ENCODE assay signal across 14 cellular contexts in the genomic region with DNA sequence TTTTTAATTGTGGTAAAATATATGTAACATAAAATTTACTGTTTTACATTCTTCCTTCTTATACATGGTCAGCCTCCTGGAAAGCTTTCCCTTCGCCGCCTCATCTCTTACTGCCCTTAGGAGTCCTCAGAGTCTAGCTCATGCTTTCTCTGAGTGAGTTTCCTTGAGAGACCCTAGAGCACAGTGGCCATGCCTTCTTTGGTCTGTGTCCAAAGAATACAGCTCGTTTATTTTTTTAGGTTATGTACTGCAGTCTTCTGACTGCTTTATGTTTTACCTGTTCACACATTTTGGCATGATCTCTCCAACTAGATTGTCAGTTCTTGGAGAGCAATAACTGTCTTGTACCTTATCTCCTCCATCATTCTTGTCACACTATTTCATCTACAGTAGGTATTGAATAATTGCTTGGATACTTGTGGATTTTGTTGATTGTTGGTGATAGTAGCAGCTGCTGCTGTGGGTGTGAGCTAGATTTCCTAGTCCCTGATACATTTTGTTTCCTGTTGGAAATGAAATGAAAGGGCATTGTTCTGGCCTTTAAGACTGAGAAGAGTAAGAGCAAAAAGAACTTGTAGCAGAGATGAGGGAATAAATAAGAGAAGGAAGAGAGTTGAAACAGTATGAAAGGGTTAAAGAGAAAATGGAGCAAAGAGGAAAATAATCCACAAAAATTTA. TPM values are rescaled to one million over a fixed set of nuclear protein-coding genes. Genes with fewer than 3 reads are reported as not detected.
A peak's percentile ranks its signal among the peaks of the same experiment; 100 is the strongest.
DNase-seq lines count a peak whose midpoint lies in the region; ATAC-seq and TF ChIP-seq lines count a peak whose summit lies in the region.
"Had no signal": no experiment of that assay in that cellular context is flagged by ENCODE, and none has a peak within 500 bp of the region (broad histone marks: within the 10 kb centered on the region; RNA-seq: fewer than 3 reads in every experiment).

No MANE protein-coding gene starts in this region.

- in situ Hi-C loops in gastrocnemius medialis (cut with MboI; ENCODE audit: low sequenced_read_pairs in 4 of 4): no loop called here

- peaks cover 32% of the 10 kb centered on the region for H3K4me1 ChIP-seq in Loucy (ENCODE audit: insufficient read depth, low read length, poor library complexity, severe bottlenecking)
- H3K4me1 ChIP-seq in gastrocnemius medialis: peaks cover 62 to 78% of the 10 kb centered on the region in 2 donors

- no peak overlapping the region for H3K9ac ChIP-seq in Loucy (ENCODE audit: low read depth, low read length, poor library complexity, severe bottlenecking)

- DNase-seq in activated T-cell treated with anti-CD3 and anti-CD28 coated beads, Interleukin-2, amount 50 U/mL, for 72 hours: no peak
- DNase-seq in activated T-cell treated with anti-CD3 and anti-CD28 coated beads for 4 hours (no peak), cardiac fibroblast (ENCODE audit: low read depth in 2 of 2) (peak; percentile 20 to 23), gastrocnemius medialis (no peak), H7 (no peak)
- DNase-seq: aorta; DND-41; NCI-H2171 treated with DMSO at 0.1 percent for 48 hours; OCI-M1; stimulated activated CD4-positive, alpha-beta T cell treated with anti-CD3 and anti-CD28 coated beads, Interleukin-1b, Interleukin-23, amount 100 ng/mL, for 48 hours had no signal

- H3K4me3 Mint-ChIP-seq in activated T-cell treated with anti-CD3 and anti-CD28 coated beads, Interleukin-2, amount 50 U/mL, for 72 hours: peak overlapping the region; percentile 52 to 78

- intact Hi-C loops in gastrocnemius medialis (cut with DNase I; ENCODE audit: low total_unique reads): no loop called here

- no peaks in the 10 kb centered on the region for H3K27me3 Mint-ChIP-seq in activated T-cell treated with anti-CD3 and anti-CD28 coated beads, Interleukin-2, amount 50 U/mL, for 72 hours (ENCODE audit: low read depth)

- H3K36me3 ChIP-seq in Loucy (ENCODE audit: insufficient read depth, low read length) (peaks cover 31% of the 10 kb centered on the region; the same call in 1 of the 2 replicates), gastrocnemius medialis (peaks cover 0 to 35% of the 10 kb centered on the region in 2 donors), H7 (replicated peaks; ENCODE audit: control insufficient read depth, insufficient read depth, low read length) (peaks cover 17% of the 10 kb centered on the region)
- H3K36me3 ChIP-seq: prostate gland had no signal

- no peaks in the 10 kb centered on the region for H3K9me2 ChIP-seq in Loucy (replicated peaks; ENCODE audit: low read depth, low read length)

- H3K27me3 ChIP-seq in Loucy (ENCODE audit: insufficient read depth, low read length, poor library complexity, severe bottlenecking) (no peaks in the 10 kb centered on the region), gastrocnemius medialis (no peaks in the 10 kb centered on the region), H7 (ENCODE audit: control insufficient read depth, insufficient read depth, low read length) (no peaks in the 10 kb centered on the region)

- H3K9me3 Mint-ChIP-seq in activated T-cell treated with anti-CD3 and anti-CD28 coated beads, Interleukin-2, amount 50 U/mL, for 72 hours: peaks cover 0 to 2% of the 10 kb centered on the region in 2 donors

- H3K4me3 ChIP-seq in Loucy (ENCODE audit: low read length, poor library complexity, severe bottlenecking) (peak overlapping the region; percentile 41), cardiac fibroblast (replicated peaks in 1 of 2; ENCODE audit: low read depth in 2 of 2, low read length in 2 of 2) (no peak overlapping the region), gastrocnemius medialis (no peak overlapping the region), H7 (ENCODE audit: insufficient read depth, low read depth, low read length) (no peak overlapping the region)
- H3K4me3 ChIP-seq: prostate gland had no signal

- peak overlapping the region; percentile 66 for H3K4me2 ChIP-seq in Loucy (ENCODE audit: low read depth, low read length, poor library complexity, severe bottlenecking)

- H3K27ac ChIP-seq in gastrocnemius medialis: peak overlapping the region; percentile 54 to 81 (median 76)
- H3K27ac ChIP-seq: prostate gland had no signal

- peaks cover 91% of the 10 kb centered on the region for H3K4me1 Mint-ChIP-seq in activated T-cell treated with anti-CD3 and anti-CD28 coated beads, Interleukin-2, amount 50 U/mL, for 72 hours (ENCODE audit: low read depth)

- no peak for TF ChIP-seq CTCF in Loucy (conservative IDR thresholded peaks at IDR 0.05; ENCODE audit: low read length)
- TF ChIP-seq CTCF in cardiac fibroblast (IDR thresholded peaks at IDR 0.05; ENCODE audit: low read depth, low read length): no peak
- no peak for TF ChIP-seq CTCF in gastrocnemius medialis (IDR thresholded peaks at IDR 0.05 in 4 of 5, conservative IDR thresholded peaks at IDR 0.05 in 1 of 5)

- H2AFZ ChIP-seq in Loucy (ENCODE audit: low read length): no peak overlapping the region

- peaks cover 80% of the 10 kb centered on the region for H3K79me2 ChIP-seq in Loucy (ENCODE audit: insufficient read depth, low read length)

- no peaks in the 10 kb centered on the region for H3F3A ChIP-seq in Loucy (ENCODE audit: low read depth)

- no peak for TF ChIP-seq POLR2A in gastrocnemius medialis (IDR thresholded peaks at IDR 0.05)

- H3K27ac Mint-ChIP-seq in activated T-cell treated with anti-CD3 and anti-CD28 coated beads, Interleukin-2, amount 50 U/mL, for 72 hours: peak overlapping the region; percentile 89

- H3K36me3 Mint-ChIP-seq in activated T-cell treated with anti-CD3 and anti-CD28 coated beads, Interleukin-2, amount 50 U/mL, for 72 hours (ENCODE audit: insufficient read depth in 2 of 2): peaks cover 27 to 57% of the 10 kb centered on the region in 2 donors

- peaks cover 57% of the 10 kb centered on the region for H4K20me1 ChIP-seq in Loucy (ENCODE audit: insufficient read depth, low read length, poor library complexity, severe bottlenecking)

- ATAC-seq in activated T-cell treated with anti-CD3 and anti-CD28 coated beads, Interleukin-2, amount 50 U/mL, for 72 hours (replicated peaks in 1 of 2): no peak
- ATAC-seq in gastrocnemius medialis (no peak), HG03045 (IDR thresholded peaks at IDR 0.05; ENCODE audit: unreplicated experiment) (no peak), HG03159 (IDR thresholded peaks at IDR 0.05; ENCODE audit: unreplicated experiment) (no peak)

- no peaks in the 10 kb centered on the region for H3K9me3 ChIP-seq in Loucy (ENCODE audit: insufficient read depth, low read depth, low read length)
- H3K9me3 ChIP-seq in gastrocnemius medialis: no peaks in the 10 kb centered on the region
- H3K9me3 ChIP-seq: prostate gland had no signal

RNA-seq across cellular contexts. Expression of a gene that starts 10.9 kb away (rescaled TPM):
- total RNA-seq in activated T-cell treated with anti-CD3 and anti-CD28 coated beads, Interleukin-2, amount 50 U/mL, for 72 hours: 100 to 1,000 TPM; 174 to 183 TPM
- 100 to 1,000 TPM; 118 to 176 (median 143) TPM for total RNA-seq in gastrocnemius medialis
- 120 and 125 TPM in 2 replicates for total RNA-seq in H7 (2014; rRNA removed; shearing (Covaris generic))

RNA-seq across cellular contexts. Expression of a gene that starts 30.8 kb away (rescaled TPM):
- 10 to 100 TPM; 23.6 to 29.3 TPM for total RNA-seq in activated T-cell treated with anti-CD3 and anti-CD28 coated beads, Interleukin-2, amount 50 U/mL, for 72 hours
- 100 to 1,000 TPM in 1 of 4 donors, 10 to 100 TPM in 3; 67.8 to 110 (median 83.4) TPM for total RNA-seq in gastrocnemius medialis
- 14.6 and 18.4 TPM in 2 replicates for total RNA-seq in H7 (2014; rRNA removed; shearing (Covaris generic))

Comparison
In these comparisons a context has a peak if more than half of its experiments do, and no peak if none do; other contexts are left out.
1. DNase-seq: peak in cardiac fibroblast (2 of 2); none in activated T-cell treated with anti-CD3 and anti-CD28 coated beads, Interleukin-2, amount 50 U/mL, for 72 hours (0 of 2), activated T-cell treated with anti-CD3 and anti-CD28 coated beads for 4 hours (single experiment), gastrocnemius medialis (0 of 2) and H7 (single experiment).